Comparison of ENCODE assay signal across 9 cellular contexts in genomic region chr11:77602385-77603105, GRCh38. TPM values are rescaled to one million over a fixed set of nuclear protein-coding genes. Genes with fewer than 3 reads are reported as not detected.
DNase-seq lines count a peak whose midpoint lies in the region; ATAC-seq and TF ChIP-seq lines count a peak whose summit lies in the region.
"Had no signal": no experiment of that assay in that cellular context is flagged by ENCODE, and none has a peak within 500 bp of the region (broad histone marks: within the 10 kb centered on the region; RNA-seq: fewer than 3 reads in every experiment).

No MANE protein-coding gene starts in this region.

- peaks cover 15 to 20% of the 10 kb centered on the region in 2 donors for H3K4me1 ChIP-seq in adrenal gland (replicated peaks in 1 of 2)
- peaks cover 0 to 16% (median 4%) of the 10 kb centered on the region in 12 donors for H3K4me1 ChIP-seq in heart left ventricle
- H3K4me1 ChIP-seq in smooth muscle cell (ENCODE audit: low read depth): peaks cover 4% of the 10 kb centered on the region

- DNase-seq in HS-27A (ENCODE audit: low read depth): peak; percentile 75
- no peak for DNase-seq in adrenal gland
- DNase-seq in heart left ventricle: no peak
- no peak for DNase-seq in smooth muscle cell (lab: John Stamatoyannopoulos, UW; ENCODE audit: unreplicated experiment)
- no peak for DNase-seq in middle frontal gyrus (ENCODE audit: extremely low spot score, low spot score)
- DNase-seq in NCI-H82 (lab: John Stamatoyannopoulos, UW): no peak
- DNase-seq: activated naive CD4-positive, alpha-beta T cell treated with anti-CD3 and anti-CD28 coated beads, Interleukin-2, amount 10 ng/mL, durations not matched to agents 7 days and 5 days; naive B cell had no signal

- H2AFZ ChIP-seq in smooth muscle cell (ENCODE audit: low read depth): no peak overlapping the region

- H3K9me3 ChIP-seq in adrenal gland (replicated peaks in 1 of 3) (no peaks in the 10 kb centered on the region), heart left ventricle (no peaks in the 10 kb centered on the region), smooth muscle cell (replicated peaks; ENCODE audit: low read depth) (no peaks in the 10 kb centered on the region)

- TF ChIP-seq POLR2A in adrenal gland (IDR thresholded peaks at IDR 0.05) (peak in 1 of 2 donors; percentile 65), heart left ventricle (IDR thresholded peaks at IDR 0.05) (no peak)

- H3K9ac ChIP-seq in smooth muscle cell (ENCODE audit: low read depth): no peak overlapping the region

- no peaks in the 10 kb centered on the region for H3K79me2 ChIP-seq in smooth muscle cell (ENCODE audit: low read depth)

- no peaks in the 10 kb centered on the region for H4K20me1 ChIP-seq in smooth muscle cell (ENCODE audit: low read depth)

- H3K36me3 ChIP-seq in adrenal gland (replicated peaks in 1 of 2) (peaks cover 0 to 11% of the 10 kb centered on the region in 2 donors), heart left ventricle (peaks cover 0 to 25% (median 11%) of the 10 kb centered on the region in 9 donors), smooth muscle cell (ENCODE audit: low read depth) (no peaks in the 10 kb centered on the region)

- ATAC-seq in heart left ventricle (peak; percentile 47 to 77 (median 62)), HG03457 (IDR thresholded peaks at IDR 0.05; ENCODE audit: unreplicated experiment) (no peak)

- H3F3A ChIP-seq in smooth muscle cell (ENCODE audit: low read depth): no peaks in the 10 kb centered on the region

- intact Hi-C loops in adrenal gland (cut with DNase I) (no loop called here), heart left ventricle (cut with DNase I) (no loop called here)

- H3K27me3 ChIP-seq in adrenal gland (no peaks in the 10 kb centered on the region), heart left ventricle (no peaks in the 10 kb centered on the region), smooth muscle cell (ENCODE audit: low read depth) (no peaks in the 10 kb centered on the region)

- 83 to 84% (median 83%) methylated on average over 3 of the region's 3 CpGs for WGBS in adrenal gland, 4 donors
- 65 to 83% (median 76%) methylated on average over 3 of the region's 3 CpGs for WGBS in heart left ventricle, 4 donors
- 81% methylated on average over 3 of the region's 3 CpGs for WGBS in smooth muscle cell (ENCODE audit: low lambda C conversion rate)

- TF ChIP-seq CTCF in adrenal gland (IDR thresholded peaks at IDR 0.05): no peak
- TF ChIP-seq CTCF in heart left ventricle (IDR thresholded peaks at IDR 0.05): no peak
- TF ChIP-seq CTCF in smooth muscle cell (IDR thresholded peaks at IDR 0.05; ENCODE audit: borderline replicate concordance, insufficient read depth, poor library complexity, severe bottlenecking): no peak

- H3K27ac ChIP-seq in adrenal gland: peak overlapping the region; percentile 45 to 88 (median 77)
- peak overlapping the region in 1 of 12 donors; percentile 58 for H3K27ac ChIP-seq in heart left ventricle
- peak overlapping the region; percentile 64 for H3K27ac ChIP-seq in smooth muscle cell (ENCODE audit: low read depth)

- peak overlapping the region; percentile 31 for H3K4me2 ChIP-seq in smooth muscle cell

- H3K4me3 ChIP-seq in adrenal gland: no peak overlapping the region
- H3K4me3 ChIP-seq in heart left ventricle: no peak overlapping the region
- no peak overlapping the region for H3K4me3 ChIP-seq in smooth muscle cell

RNA-seq across cellular contexts. Expression of gene AQP11, which starts 12.8 kb away (rescaled TPM):
- total RNA-seq in adrenal gland: 10 to 100 TPM; 11.6 to 57.1 (median 21.6) TPM
- polyA plus RNA-seq in adrenal gland: 10 to 100 TPM in 1 of 3 donors, 1 to 10 TPM in 2; 1.9 to 43.4 (median 2.6) TPM
- total RNA-seq in heart left ventricle: 1 to 10 TPM in 5 of 9 donors, under 1 TPM in 4; 0.28 to 1.8 (median 1.2) TPM
- under 1 TPM; 0.27 to 0.72 TPM for polyA plus RNA-seq in heart left ventricle
- total RNA-seq in smooth muscle cell: 0.40 and 0.54 TPM in 2 replicates
- 0.22 and 0.37 TPM in 2 replicates for polyA plus RNA-seq in smooth muscle cell

RNA-seq across cellular contexts. Expression of gene CLNS1A, which starts 35.0 kb away (rescaled TPM):
- total RNA-seq in adrenal gland (100 to 1,000 TPM in 6 of 8 donors, 10 to 100 TPM in 2; 43.7 to 155 (median 128) TPM), heart left ventricle (10 to 100 TPM; 60.8 to 85.1 (median 69.4) TPM), smooth muscle cell (109 and 132 TPM in 2 replicates)
- polyA plus RNA-seq in adrenal gland (100 to 1,000 TPM in 1 of 3 donors, 10 to 100 TPM in 2; 66.4 to 176 (median 72.5) TPM), heart left ventricle (10 to 100 TPM; 49.5 to 80.8 TPM), smooth muscle cell (67.3 and 73.0 TPM in 2 replicates)
